1 cellular context compared by ENCODE assay signal in the genomic region with DNA sequence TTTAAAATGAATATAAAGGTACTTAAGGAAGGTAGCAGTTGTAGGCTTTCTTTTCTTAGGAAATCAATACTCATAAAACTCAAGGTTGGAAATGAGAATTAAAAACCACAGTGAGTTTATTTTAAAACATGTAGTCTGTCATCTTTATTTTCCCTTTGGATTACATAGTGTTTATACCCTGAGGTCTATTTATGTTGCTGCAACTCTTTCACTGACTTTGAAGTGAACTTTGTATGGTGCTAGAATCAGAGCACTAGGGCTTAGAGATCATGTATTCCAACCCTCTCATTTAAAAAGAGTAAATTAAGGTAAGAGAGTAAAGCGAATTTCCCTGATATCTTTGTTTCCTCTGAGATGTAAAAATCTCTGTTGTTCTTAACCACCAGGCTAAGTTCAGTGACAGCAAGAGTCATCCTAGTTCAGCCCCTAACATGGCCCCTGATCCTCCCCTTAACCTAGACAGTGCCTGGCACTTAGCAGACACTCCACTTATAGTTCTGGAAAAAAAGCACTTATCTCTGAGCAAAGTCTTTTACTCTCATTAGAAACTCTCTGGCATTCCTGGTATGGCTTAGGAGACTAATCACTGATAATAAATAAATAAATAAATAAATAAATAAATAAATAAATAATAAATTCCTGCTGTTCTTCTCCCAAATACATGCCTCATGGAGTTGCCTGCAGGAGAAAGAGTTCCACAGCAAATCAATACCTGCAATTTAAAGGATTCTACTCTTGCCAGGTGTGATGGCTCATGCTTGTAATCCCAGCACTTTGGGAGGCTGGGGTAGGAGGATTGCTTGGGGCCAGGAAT.
TF ChIP-seq lines count a peak whose summit lies in the region.

No MANE protein-coding gene starts in this region.

TF ChIP-seq in HepG2, 621 proteins besides CTCF, POLR2A, EP300 and RAD21 (continued from another document):
- TF ChIP-seq PAXIP1 (CRISPR knock-in tag; conservative IDR thresholded peaks at IDR 0.05) = peak; percentile 21; the same call in 1 of the 2 replicates
